1 cellular context compared by ENCODE assay signal in genomic region chr2:66306488-66306887, GRCh38.
TF ChIP-seq lines count a peak whose summit lies in the region.

No MANE protein-coding gene starts in this region.

TF ChIP-seq in SK-N-SH, 30 proteins besides CTCF, POLR2A, EP300 and RAD21 (continued from another document):
- TF ChIP-seq JUND (IDR thresholded peaks at IDR 0.05) (no peak), USF2 (IDR thresholded peaks at IDR 0.05; ENCODE audit: borderline replicate concordance, low read depth, low read length) (no peak)
